In the genomic region with DNA sequence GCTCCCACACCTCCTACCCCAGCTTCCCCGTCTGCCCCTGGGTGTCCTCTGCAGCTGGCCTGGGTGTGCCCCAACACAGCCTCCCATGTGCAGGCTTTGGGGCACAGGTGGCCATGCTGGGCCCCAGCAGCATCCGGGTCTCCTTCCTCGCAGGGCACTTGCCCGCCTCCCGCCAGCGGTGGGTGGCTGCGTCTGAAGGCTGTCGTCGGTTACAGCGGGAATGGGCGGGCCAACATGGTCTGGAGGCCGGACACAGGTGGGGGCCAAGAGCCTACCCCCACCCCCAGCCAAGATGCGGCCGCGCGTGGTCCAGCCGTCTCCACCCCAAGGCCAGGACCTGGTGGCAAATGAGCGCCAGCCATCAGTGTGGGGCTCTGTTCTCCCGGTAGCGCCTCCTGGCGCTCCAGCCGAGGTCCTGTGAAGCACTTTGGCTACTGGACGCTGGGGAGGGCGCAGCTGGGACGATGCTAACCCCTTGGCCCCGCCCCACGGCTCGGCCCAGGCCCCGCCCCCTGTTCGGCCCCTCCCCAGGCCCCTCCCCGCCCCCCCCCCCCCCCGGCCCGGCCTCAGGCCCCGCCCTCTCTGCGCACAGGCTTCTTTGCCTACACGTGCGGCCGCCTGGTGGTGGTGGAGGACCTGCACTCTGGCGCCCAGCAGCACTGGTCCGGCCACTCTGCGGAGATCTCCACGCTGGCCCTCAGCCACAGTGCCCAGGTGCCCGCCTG, we compare ENCODE assay signal across 1 cellular context.
TF ChIP-seq lines count a peak whose summit lies in the region.

No MANE protein-coding gene starts in this region.

TF ChIP-seq in HEK293, 187 proteins besides CTCF, POLR2A, EP300 and RAD21 (continued from another document):
- TF ChIP-seq, protein P1, sequence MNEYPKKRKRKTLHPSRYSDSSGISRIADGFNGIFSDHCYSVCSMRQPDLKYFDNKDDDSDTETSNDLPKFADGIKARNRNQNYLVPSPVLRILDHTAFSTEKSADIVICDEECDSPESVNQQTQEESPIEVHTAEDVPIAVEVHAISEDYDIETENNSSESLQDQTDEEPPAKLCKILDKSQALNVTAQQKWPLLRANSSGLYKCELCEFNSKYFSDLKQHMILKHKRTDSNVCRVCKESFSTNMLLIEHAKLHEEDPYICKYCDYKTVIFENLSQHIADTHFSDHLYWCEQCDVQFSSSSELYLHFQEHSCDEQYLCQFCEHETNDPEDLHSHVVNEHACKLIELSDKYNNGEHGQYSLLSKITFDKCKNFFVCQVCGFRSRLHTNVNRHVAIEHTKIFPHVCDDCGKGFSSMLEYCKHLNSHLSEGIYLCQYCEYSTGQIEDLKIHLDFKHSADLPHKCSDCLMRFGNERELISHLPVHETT (tag by site-specific recombination; IDR thresholded peaks at IDR 0.05) = no peak; the same call in 1 of the 2 replicates
- TF ChIP-seq ZNF600 (tag by site-specific recombination; IDR thresholded peaks at IDR 0.05) = peak; percentile 30
- peak; percentile 72 for TF ChIP-seq ZFHX2 (tag by site-specific recombination; conservative IDR thresholded peaks at IDR 0.05)
- no peak for TF ChIP-seq PRDM1 (tag by site-specific recombination; IDR thresholded peaks at IDR 0.05)
- no peak for TF ChIP-seq ZNF10 (tag by site-specific recombination; IDR thresholded peaks at IDR 0.05)
- no peak for TF ChIP-seq ZNF654 (tag by site-specific recombination; IDR thresholded peaks at IDR 0.05; ENCODE audit: low read depth)
- no peak for TF ChIP-seq ZNF24 (tag by site-specific recombination; IDR thresholded peaks at IDR 0.05)
- TF ChIP-seq ZFP69B (tag by site-specific recombination; IDR thresholded peaks at IDR 0.05) = peak; percentile 69
- no peak for TF ChIP-seq MZF1 (tag by site-specific recombination; IDR thresholded peaks at IDR 0.05; ENCODE audit: borderline replicate concordance)
- TF ChIP-seq, protein P2, sequence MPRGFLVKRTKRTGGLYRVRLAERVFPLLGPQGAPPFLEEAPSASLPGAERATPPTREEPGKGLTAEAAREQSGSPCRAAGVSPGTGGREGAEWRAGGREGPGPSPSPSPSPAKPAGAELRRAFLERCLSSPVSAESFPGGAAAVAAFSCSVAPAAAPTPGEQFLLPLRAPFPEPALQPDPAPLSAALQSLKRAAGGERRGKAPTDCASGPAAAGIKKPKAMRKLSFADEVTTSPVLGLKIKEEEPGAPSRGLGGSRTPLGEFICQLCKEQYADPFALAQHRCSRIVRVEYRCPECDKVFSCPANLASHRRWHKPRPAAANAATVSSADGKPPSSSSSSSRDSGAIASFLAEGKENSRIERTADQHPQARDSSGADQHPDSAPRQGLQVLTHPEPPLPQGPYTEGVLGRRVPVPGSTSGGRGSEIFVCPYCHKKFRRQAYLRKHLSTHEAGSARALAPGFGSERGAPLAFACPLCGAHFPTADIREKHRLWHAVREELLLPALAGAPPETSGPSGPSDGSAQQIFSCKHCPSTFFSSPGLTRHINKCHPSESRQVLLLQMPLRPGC (tag by site-specific recombination; IDR thresholded peaks at IDR 0.05) = no peak
- TF ChIP-seq ZXDB (tag by site-specific recombination; IDR thresholded peaks at IDR 0.05) = 0 out of 2 replicates have a peak, but pooled peaks have one; percentile 9
- TF ChIP-seq BCL11B (tag by site-specific recombination; IDR thresholded peaks at IDR 0.05; ENCODE audit: low read depth) = no peak; the same call in 1 of the 2 replicates
- TF ChIP-seq, protein P3, sequence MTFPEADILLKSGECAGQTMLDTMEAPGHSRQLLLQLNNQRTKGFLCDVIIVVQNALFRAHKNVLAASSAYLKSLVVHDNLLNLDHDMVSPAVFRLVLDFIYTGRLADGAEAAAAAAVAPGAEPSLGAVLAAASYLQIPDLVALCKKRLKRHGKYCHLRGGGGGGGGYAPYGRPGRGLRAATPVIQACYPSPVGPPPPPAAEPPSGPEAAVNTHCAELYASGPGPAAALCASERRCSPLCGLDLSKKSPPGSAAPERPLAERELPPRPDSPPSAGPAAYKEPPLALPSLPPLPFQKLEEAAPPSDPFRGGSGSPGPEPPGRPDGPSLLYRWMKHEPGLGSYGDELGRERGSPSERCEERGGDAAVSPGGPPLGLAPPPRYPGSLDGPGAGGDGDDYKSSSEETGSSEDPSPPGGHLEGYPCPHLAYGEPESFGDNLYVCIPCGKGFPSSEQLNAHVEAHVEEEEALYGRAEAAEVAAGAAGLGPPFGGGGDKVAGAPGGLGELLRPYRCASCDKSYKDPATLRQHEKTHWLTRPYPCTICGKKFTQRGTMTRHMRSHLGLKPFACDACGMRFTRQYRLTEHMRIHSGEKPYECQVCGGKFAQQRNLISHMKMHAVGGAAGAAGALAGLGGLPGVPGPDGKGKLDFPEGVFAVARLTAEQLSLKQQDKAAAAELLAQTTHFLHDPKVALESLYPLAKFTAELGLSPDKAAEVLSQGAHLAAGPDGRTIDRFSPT (tag by site-specific recombination; IDR thresholded peaks at IDR 0.05) = peak; percentile 98
- no peak for TF ChIP-seq ZNF121 (tag by site-specific recombination; IDR thresholded peaks at IDR 0.05)
- no peak for TF ChIP-seq REPIN1 (tag by site-specific recombination; IDR thresholded peaks at IDR 0.05; ENCODE audit: low read depth)
- TF ChIP-seq ZNF704 (tag by site-specific recombination; IDR thresholded peaks at IDR 0.05) = no peak
- TF ChIP-seq ZNF571 (tag by site-specific recombination; IDR thresholded peaks at IDR 0.05) = no peak
- TF ChIP-seq SP2 (tag by site-specific recombination; IDR thresholded peaks at IDR 0.05) = peak; percentile 80
- 0 out of 2 replicates have a peak, but pooled peaks have one; percentile 34 for TF ChIP-seq YY1 (tag by site-specific recombination; IDR thresholded peaks at IDR 0.05)
- 0 out of 2 replicates have a peak, but pooled peaks have one; percentile 29 for TF ChIP-seq ZBTB17 (tag by site-specific recombination; IDR thresholded peaks at IDR 0.05)
- no peak for TF ChIP-seq ZNF302 (tag by site-specific recombination; IDR thresholded peaks at IDR 0.05; ENCODE audit: low read depth)
- TF ChIP-seq ZBTB49 (tag by site-specific recombination; IDR thresholded peaks at IDR 0.05; ENCODE audit: low read depth) = no peak
- TF ChIP-seq BCL11A (tag by site-specific recombination; IDR thresholded peaks at IDR 0.05; ENCODE audit: low read depth) = no peak
- TF ChIP-seq ZNF791 (tag by site-specific recombination; IDR thresholded peaks at IDR 0.05) = no peak
- TF ChIP-seq EGR2 (tag by site-specific recombination; IDR thresholded peaks at IDR 0.05; ENCODE audit: low read depth) = 0 out of 2 replicates have a peak, but pooled peaks have one; percentile 53
- TF ChIP-seq ZNF768 (tag by site-specific recombination; IDR thresholded peaks at IDR 0.05) = no peak
- no peak for TF ChIP-seq ZNF239 (tag by site-specific recombination; IDR thresholded peaks at IDR 0.05)
- no peak for TF ChIP-seq ZNF221 (tag by site-specific recombination; IDR thresholded peaks at IDR 0.05; ENCODE audit: borderline replicate concordance)
- no peak for TF ChIP-seq ZNF664 (tag by site-specific recombination; IDR thresholded peaks at IDR 0.05)
- peak; percentile 80; the same call in 1 of the 2 replicates for TF ChIP-seq PATZ1 (tag by site-specific recombination; IDR thresholded peaks at IDR 0.05)
- no peak for TF ChIP-seq FEZF1 (tag by site-specific recombination; IDR thresholded peaks at IDR 0.05)
